ENCODE assay signal across 1 cellular context in genomic region chrX:1334854-1335253, GRCh38.
TF ChIP-seq lines count a peak whose summit lies in the region.

No MANE protein-coding gene starts in this region.

TF ChIP-seq in HepG2, 621 proteins besides CTCF, POLR2A, EP300 and RAD21:
- TF ChIP-seq JUND (CRISPR knock-in tag; IDR thresholded peaks at IDR 0.05) (no peak), CAMTA2 (CRISPR knock-in tag; IDR thresholded peaks at IDR 0.05; ENCODE audit: borderline replicate concordance) (no peak), ZNF121 (CRISPR knock-in tag; IDR thresholded peaks at IDR 0.05) (peak; percentile 58; the same call in 1 of the 2 replicates), LCORL (IDR thresholded peaks at IDR 0.05) (no peak), LCORL (CRISPR knock-in tag; IDR thresholded peaks at IDR 0.05) (0 out of 2 replicates have a peak, but pooled peaks have one; percentile 28), ZNF124 (CRISPR knock-in tag; IDR thresholded peaks at IDR 0.05) (no peak), FOXP1 (IDR thresholded peaks at IDR 0.05) (no peak), FOXP1 (CRISPR knock-in tag; IDR thresholded peaks at IDR 0.05) (peak; percentile 51; the same call in 1 of the 2 replicates), MAFK (conservative IDR thresholded peaks at IDR 0.05 in 1 of 2, IDR thresholded peaks at IDR 0.05 in 1 of 2; ENCODE audit: low read length in 2 of 2) (peak; percentile 9 to 34; a peak in 1 of 4 replicates), ZNF850 (CRISPR knock-in tag; conservative IDR thresholded peaks at IDR 0.05) (0 out of 2 replicates have a peak, but pooled peaks have one; percentile 25), ZNF83 (CRISPR knock-in tag; IDR thresholded peaks at IDR 0.05; ENCODE audit: borderline replicate concordance) (no peak), FOXP4 (CRISPR knock-in tag; IDR thresholded peaks at IDR 0.05) (peak; percentile 48)
